8 cellular contexts compared by ENCODE assay signal in genomic region chr5:69217154-69217731, GRCh38. TPM values are rescaled to one million over a fixed set of nuclear protein-coding genes. Genes with fewer than 3 reads are reported as not detected.
DNase-seq lines count a peak whose midpoint lies in the region; ATAC-seq and TF ChIP-seq lines count a peak whose summit lies in the region.

No MANE protein-coding gene starts in this region.

- peaks cover 18 to 33% of the 10 kb centered on the region in 2 donors for H3K4me1 Mint-ChIP-seq in immature natural killer cell

- peak overlapping the region; percentile 92 to 100 for H3K27ac Mint-ChIP-seq in activated naive CD4-positive, alpha-beta T cell treated with anti-CD3 and anti-CD28 coated beads, Interleukin-2, amount 50 U/mL, for 72 hours
- peak overlapping the region; percentile 95 to 100 (median 98) for H3K27ac Mint-ChIP-seq in immature natural killer cell

- H3K36me3 Mint-ChIP-seq in activated naive CD4-positive, alpha-beta T cell treated with anti-CD3 and anti-CD28 coated beads, Interleukin-2, amount 50 U/mL, for 72 hours = peaks cover 9 to 12% of the 10 kb centered on the region in 2 donors
- peaks cover 0 to 3% (median 0%) of the 10 kb centered on the region in 3 donors for H3K36me3 Mint-ChIP-seq in immature natural killer cell

- peaks cover 5 to 16% (median 10%) of the 10 kb centered on the region in 3 donors for H3K27me3 Mint-ChIP-seq in immature natural killer cell (ENCODE audit: low read depth in 3 of 3)

- no peaks in the 10 kb centered on the region for H3K36me3 ChIP-seq in GM06990 (ENCODE audit: control insufficient read depth, insufficient read depth, low read length)

- peak overlapping the region; percentile 96 to 100 (median 99) for H3K4me3 Mint-ChIP-seq in immature natural killer cell

- H3K27me3 ChIP-seq in GM06990 (replicated peaks; ENCODE audit: control insufficient read depth, insufficient read depth, low read length) = no peaks in the 10 kb centered on the region

- no peaks in the 10 kb centered on the region for H3K9me3 Mint-ChIP-seq in activated naive CD4-positive, alpha-beta T cell treated with anti-CD3 and anti-CD28 coated beads, Interleukin-2, amount 50 U/mL, for 72 hours
- no peaks in the 10 kb centered on the region for H3K9me3 Mint-ChIP-seq in immature natural killer cell

- ATAC-seq in activated naive CD4-positive, alpha-beta T cell treated with anti-CD3 and anti-CD28 coated beads, Interleukin-2, amount 50 U/mL, for 72 hours = no peak

- DNase-seq in GM06990 (ENCODE audit: extremely low read depth, insufficient read length) (peak; percentile 32), NCI-H128 (lab: John Stamatoyannopoulos, UW; ENCODE audit: unreplicated experiment) (peak; percentile 52), immature natural killer cell (no peak), putamen (ENCODE audit: low spot score) (no peak), DMS 273 treated with DMSO at 0.1 percent for 48 hours (lab: John Stamatoyannopoulos, UW) (no peak), NK-92 (lab: John Stamatoyannopoulos, UW; ENCODE audit: unreplicated experiment) (no peak)
- no peak for DNase-seq in activated naive CD4-positive, alpha-beta T cell treated with anti-CD3 and anti-CD28 coated beads, Interleukin-2, amount 50 U/mL, for 72 hours (ENCODE audit: low spot score in 2 of 2)
- peak; percentile 90 to 93 (median 92) for DNase-seq in stimulated activated CD4-positive, alpha-beta T cell treated with anti-CD3 and anti-CD28 coated beads, TNF-alpha, amount 100 ng/mL, for 4 hours (ENCODE audit: low read depth in 3 of 3)

- peak overlapping the region; percentile 100 for H3K4me3 ChIP-seq in GM06990 (replicated peaks; ENCODE audit: low read depth, low read length)

- TF ChIP-seq CTCF in GM06990 (IDR thresholded peaks at IDR 0.05; ENCODE audit: insufficient read depth, low read length, poor library complexity, severe bottlenecking) = no peak

RNA-seq across cellular contexts. Expression of gene CDK7, which starts 17.4 kb away (rescaled TPM):
- 10 to 100 TPM; 39.9 to 40.2 TPM for total RNA-seq in activated naive CD4-positive, alpha-beta T cell treated with anti-CD3 and anti-CD28 coated beads, Interleukin-2, amount 50 U/mL, for 72 hours
- polyA plus RNA-seq in immature natural killer cell = 10 to 100 TPM; 22.4 to 28.2 (median 24.3) TPM

RNA-seq across cellular contexts. Expression of gene CENPH, which starts 27.9 kb away (rescaled TPM):
- total RNA-seq in activated naive CD4-positive, alpha-beta T cell treated with anti-CD3 and anti-CD28 coated beads, Interleukin-2, amount 50 U/mL, for 72 hours = 10 to 100 TPM; 71.3 to 80.4 TPM
- 1 to 10 TPM; 5.7 to 7.2 (median 6.4) TPM for polyA plus RNA-seq in immature natural killer cell

RNA-seq across cellular contexts. Expression of gene CCNB1, which starts 50.3 kb away (rescaled TPM):
- total RNA-seq in activated naive CD4-positive, alpha-beta T cell treated with anti-CD3 and anti-CD28 coated beads, Interleukin-2, amount 50 U/mL, for 72 hours = 100 to 1,000 TPM; 220 to 262 TPM
- polyA plus RNA-seq in immature natural killer cell = 1 to 10 TPM; 2.0 to 4.9 (median 2.0) TPM

Comparison
In these comparisons a context has a peak if more than half of its experiments do, and no peak if none do; other contexts are left out.
1. DNase-seq: peak in GM06990 (single experiment), NCI-H128 (single experiment) and stimulated activated CD4-positive, alpha-beta T cell treated with anti-CD3 and anti-CD28 coated beads, TNF-alpha, amount 100 ng/mL, for 4 hours (3 of 3); none in activated naive CD4-positive, alpha-beta T cell treated with anti-CD3 and anti-CD28 coated beads, Interleukin-2, amount 50 U/mL, for 72 hours (0 of 2), immature natural killer cell (0 of 3), putamen (single experiment), DMS 273 treated with DMSO at 0.1 percent for 48 hours (single experiment) and NK-92 (single experiment).